ENCODE assay signal across 20 cellular contexts in the genomic region with DNA sequence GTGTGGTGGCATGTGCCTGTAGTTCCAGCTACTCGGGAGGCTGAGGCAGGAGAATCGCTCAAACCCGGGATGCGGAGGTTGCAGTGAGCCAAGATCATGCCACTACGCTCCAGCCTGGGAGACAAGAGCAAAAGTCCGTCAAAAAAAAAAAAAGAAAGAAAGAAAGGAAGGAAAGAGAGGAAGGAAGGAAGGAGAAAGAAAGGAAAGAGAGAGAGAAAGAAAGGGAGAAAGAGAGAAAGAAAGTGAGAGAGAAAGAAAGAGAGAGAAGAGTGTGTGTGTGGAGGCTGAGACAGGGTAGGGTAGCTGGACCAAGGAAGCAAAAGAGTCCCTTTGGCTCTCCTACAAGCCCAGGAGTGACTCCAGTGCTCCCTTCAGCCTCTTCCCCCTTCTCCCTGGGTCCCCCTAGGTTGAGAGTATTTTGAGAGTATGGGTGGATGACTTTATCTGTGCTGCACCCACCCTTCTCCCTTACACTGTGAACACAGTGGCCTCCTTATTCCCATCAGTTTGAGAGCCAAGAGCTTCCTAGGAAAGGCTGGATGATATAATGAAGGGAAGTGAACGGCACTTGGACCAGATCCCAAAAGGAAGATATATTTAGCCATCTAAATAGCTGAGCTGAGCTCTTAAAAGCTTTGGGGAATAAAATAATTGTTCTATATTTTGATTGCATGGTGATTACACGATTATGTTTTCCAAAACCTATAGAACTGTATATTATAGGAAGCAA. TPM values are rescaled to one million over a fixed set of nuclear protein-coding genes. Genes with fewer than 3 reads are reported as not detected.
DNase-seq lines count a peak whose midpoint lies in the region; ATAC-seq, FAIRE-seq and TF ChIP-seq lines count a peak whose summit lies in the region.
"Had no signal": no experiment of that assay in that cellular context is flagged by ENCODE, and none has a peak within 500 bp of the region (broad histone marks: within the 10 kb centered on the region; RNA-seq: fewer than 3 reads in every experiment).

No MANE protein-coding gene starts in this region.

- H3K4me3 ChIP-seq in GM23248 (no peak overlapping the region), endothelial cell of umbilical vein (replicated peaks in 1 of 3; ENCODE audit: insufficient read depth in 1 of 3, low read depth in 1 of 3, low read length in 3 of 3) (no peak overlapping the region), mesenchymal stem cell (ENCODE audit: insufficient read depth in 1 of 2, low read depth in 1 of 2, low read length in 2 of 2) (no peak overlapping the region), Karpas-422 (ENCODE audit: low read length) (no peak overlapping the region)
- H3K4me3 ChIP-seq: uterus had no signal

- no peaks in the 10 kb centered on the region for H3K9me3 ChIP-seq in GM23248 (ENCODE audit: low read depth)
- H3K9me3 ChIP-seq in endothelial cell of umbilical vein (replicated peaks; ENCODE audit: control insufficient read depth, insufficient read depth, low read length) = no peaks in the 10 kb centered on the region
- H3K9me3 ChIP-seq in mesenchymal stem cell (ENCODE audit: control insufficient read depth, low read length) = no peaks in the 10 kb centered on the region
- no peaks in the 10 kb centered on the region for H3K9me3 ChIP-seq in Karpas-422 (ENCODE audit: low read length)
- H3K9me3 ChIP-seq: uterus had no signal

- CTCF ChIA-PET in endothelial cell of umbilical vein (lab: Charles Lee) = interaction anchor here (0.6 to 1.6 kb wide), 6 partner anchors 8 to 232 kb away, joined by 3 to 4 read pairs (median 3); a partner anchor contains a TSS

- peak overlapping the region in 1 of 2 experiments; percentile 60 for H2BK12ac ChIP-seq in mesenchymal stem cell (ENCODE audit: low read length in 2 of 2)

- H3K27me3 Mint-ChIP-seq in activated CD4-positive, alpha-beta T cell treated with anti-CD3 and anti-CD28 coated beads, Interleukin-2, amount 10 ng/mL, durations not matched to agents 24 days and 14 days = peaks cover 14% of the 10 kb centered on the region
- H3K27me3 Mint-ChIP-seq in naive thymus-derived CD8-positive, alpha-beta T cell = no peaks in the 10 kb centered on the region
- H3K27me3 Mint-ChIP-seq: natural killer cell treated with Interleukin-12 subunit alpha and Interleukin-12 subunit beta and Interleukin-15 and Interleukin-18, amount 100 ng/mL, for 72 hours had no signal

- H2BK120ac ChIP-seq in mesenchymal stem cell (ENCODE audit: low read depth, low read length) = no peak overlapping the region

- intact Hi-C loops in endothelial cell of umbilical vein (cut with micrococcal nuclease) = no loop called here
- intact Hi-C loops in activated CD4-positive, alpha-beta T cell treated with anti-CD3 and anti-CD28 coated beads, Interleukin-2, amount 10 ng/mL, durations not matched to agents 24 days and 14 days (cut with micrococcal nuclease) = no loop called here

- TF ChIP-seq POLR2A in endothelial cell of umbilical vein (IDR thresholded peaks at IDR 0.05; ENCODE audit: low read depth, low read length) = no peak

- no peak overlapping the region for H4K8ac ChIP-seq in mesenchymal stem cell (ENCODE audit: low read length)

- H3K9me3 Mint-ChIP-seq in activated CD4-positive, alpha-beta T cell treated with anti-CD3 and anti-CD28 coated beads, Interleukin-2, amount 10 ng/mL, durations not matched to agents 24 days and 14 days = no peaks in the 10 kb centered on the region
- H3K9me3 Mint-ChIP-seq in naive thymus-derived CD8-positive, alpha-beta T cell = no peaks in the 10 kb centered on the region
- H3K9me3 Mint-ChIP-seq: activated naive CD4-positive, alpha-beta T cell treated with anti-CD3 and anti-CD28 coated beads for 36 hours; HFFc6; natural killer cell treated with Interleukin-12 subunit alpha and Interleukin-12 subunit beta and Interleukin-15 and Interleukin-18, amount 100 ng/mL, for 72 hours had no signal

- H3K4me3 Mint-ChIP-seq in activated CD4-positive, alpha-beta T cell treated with anti-CD3 and anti-CD28 coated beads, Interleukin-2, amount 10 ng/mL, durations not matched to agents 24 days and 14 days = no peak overlapping the region
- no peak overlapping the region for H3K4me3 Mint-ChIP-seq in naive thymus-derived CD8-positive, alpha-beta T cell
- H3K4me3 Mint-ChIP-seq: activated naive CD4-positive, alpha-beta T cell treated with anti-CD3 and anti-CD28 coated beads for 36 hours; HFFc6 had no signal

- peak overlapping the region; percentile 4 to 30 for H3K18ac ChIP-seq in mesenchymal stem cell (ENCODE audit: low read depth in 1 of 2, low read length in 2 of 2)

- BruUV-seq in endothelial cell of umbilical vein (replicated peaks; lab: Mats Ljungman, UMichigan) = no TSS peak

- H3K79me1 ChIP-seq in mesenchymal stem cell (replicated peaks; ENCODE audit: low read length, poor library complexity, severe bottlenecking) = peaks cover 1% of the 10 kb centered on the region

- 0 out of 2 replicates have a peak overlapping the region, but pooled peaks have one; percentile 12 for H3K27ac ChIP-seq in 22Rv1
- H3K27ac ChIP-seq in GM23248 = no peak overlapping the region
- no peak overlapping the region for H3K27ac ChIP-seq in endothelial cell of umbilical vein (ENCODE audit: insufficient read depth, low read depth, low read length)
- H3K27ac ChIP-seq in mesenchymal stem cell (ENCODE audit: low read length, poor library complexity, severe bottlenecking) = no peak overlapping the region
- H3K27ac ChIP-seq in Karpas-422 (ENCODE audit: low read length) = no peak overlapping the region
- H3K27ac ChIP-seq: uterus had no signal

- H3K36me3 ChIP-seq in GM23248 (ENCODE audit: low read depth) = no peaks in the 10 kb centered on the region
- no peaks in the 10 kb centered on the region for H3K36me3 ChIP-seq in endothelial cell of umbilical vein (ENCODE audit: control insufficient read depth in 2 of 2, extremely low read depth in 1 of 2, insufficient read depth in 2 of 2, low read length in 2 of 2)
- peaks cover 5 to 9% of the 10 kb centered on the region in 2 experiments for H3K36me3 ChIP-seq in mesenchymal stem cell (ENCODE audit: control insufficient read depth in 1 of 2, insufficient read depth in 2 of 2, low read depth in 1 of 2, low read length in 2 of 2)
- H3K36me3 ChIP-seq in Karpas-422 (ENCODE audit: insufficient read depth, low read length) = no peaks in the 10 kb centered on the region
- H3K36me3 ChIP-seq: uterus had no signal

- H3K27me3 ChIP-seq in GM23248 (replicated peaks; ENCODE audit: insufficient read depth) = no peaks in the 10 kb centered on the region
- H3K27me3 ChIP-seq in endothelial cell of umbilical vein (ENCODE audit: control insufficient read depth in 2 of 2, insufficient read depth in 2 of 2, low read length in 2 of 2) = no peaks in the 10 kb centered on the region
- no peaks in the 10 kb centered on the region for H3K27me3 ChIP-seq in mesenchymal stem cell (ENCODE audit: control insufficient read depth in 1 of 2, insufficient read depth in 1 of 2, low read length in 2 of 2)
- H3K27me3 ChIP-seq in Karpas-422 (ENCODE audit: low read length) = no peaks in the 10 kb centered on the region
- H3K27me3 ChIP-seq: uterus had no signal

- H3K9me2 ChIP-seq in GM23248 (ENCODE audit: insufficient read depth) = no peaks in the 10 kb centered on the region
- H3K9me2 ChIP-seq in Karpas-422 (replicated peaks; ENCODE audit: insufficient read depth, low read length) = no peaks in the 10 kb centered on the region

- H3K27ac Mint-ChIP-seq in activated CD4-positive, alpha-beta T cell treated with anti-CD3 and anti-CD28 coated beads, Interleukin-2, amount 10 ng/mL, durations not matched to agents 24 days and 14 days = no peak overlapping the region
- peak overlapping the region in 3 of 10 donors; percentile 31 to 63 (median 46) for H3K27ac Mint-ChIP-seq in naive thymus-derived CD8-positive, alpha-beta T cell
- H3K27ac Mint-ChIP-seq: HFFc6 had no signal

- H2BK5ac ChIP-seq in mesenchymal stem cell (ENCODE audit: low read depth, low read length, poor library complexity, severe bottlenecking) = no peak overlapping the region

- no peak overlapping the region for H3K23ac ChIP-seq in mesenchymal stem cell (ENCODE audit: low read length in 2 of 2)

- peaks cover 8% of the 10 kb centered on the region for H3K4me1 Mint-ChIP-seq in activated CD4-positive, alpha-beta T cell treated with anti-CD3 and anti-CD28 coated beads, Interleukin-2, amount 10 ng/mL, durations not matched to agents 24 days and 14 days
- peaks cover 8 to 12% (median 8%) of the 10 kb centered on the region in 4 donors for H3K4me1 Mint-ChIP-seq in naive thymus-derived CD8-positive, alpha-beta T cell

- H3K4ac ChIP-seq in mesenchymal stem cell (ENCODE audit: low read depth in 1 of 2, low read length in 2 of 2) = peak overlapping the region in 1 of 2 experiments; percentile 67

- ATAC-seq in GM19351 (IDR thresholded peaks at IDR 0.05; ENCODE audit: unreplicated experiment) = no peak
- ATAC-seq in naive thymus-derived CD8-positive, alpha-beta T cell = no peak

- H3K14ac ChIP-seq in mesenchymal stem cell (ENCODE audit: low read length in 2 of 2) = no peak overlapping the region

- in situ Hi-C loops in GM23248 (cut with MboI) = no loop called here

- no peak overlapping the region for H2AFZ ChIP-seq in GM23248
- no peak overlapping the region for H2AFZ ChIP-seq in endothelial cell of umbilical vein (ENCODE audit: low read depth, low read length)
- H2AFZ ChIP-seq in mesenchymal stem cell (ENCODE audit: low read depth, low read length) = no peak overlapping the region
- no peak overlapping the region for H2AFZ ChIP-seq in Karpas-422 (ENCODE audit: low read length)

- peak; percentile 35 for FAIRE-seq in endothelial cell of umbilical vein (lab: Jason Lieb, UNC)
- FAIRE-seq: kidney had no signal

- H3K9me1 ChIP-seq in endothelial cell of umbilical vein (replicated peaks; ENCODE audit: control insufficient read depth, extremely low read depth, insufficient read depth, low read length) = no peaks in the 10 kb centered on the region

- H3F3A ChIP-seq in GM23248 (ENCODE audit: insufficient read depth) = peaks cover 16% of the 10 kb centered on the region; the same call in 1 of the 2 replicates

- H3K79me2 ChIP-seq in GM23248 (ENCODE audit: insufficient read depth) = no peaks in the 10 kb centered on the region
- no peaks in the 10 kb centered on the region for H3K79me2 ChIP-seq in endothelial cell of umbilical vein (ENCODE audit: control insufficient read depth, insufficient read depth, low read length)
- H3K79me2 ChIP-seq in Karpas-422 (ENCODE audit: low read length) = no peaks in the 10 kb centered on the region

- no peak overlapping the region for H2AK5ac ChIP-seq in mesenchymal stem cell (ENCODE audit: low read length, severe bottlenecking)

- H4K20me1 ChIP-seq in GM23248 (ENCODE audit: insufficient read depth) (no peaks in the 10 kb centered on the region), endothelial cell of umbilical vein (replicated peaks; ENCODE audit: control insufficient read depth, extremely low read depth, insufficient read depth, low read length) (no peaks in the 10 kb centered on the region), Karpas-422 (ENCODE audit: insufficient read depth, low read depth, low read length) (no peaks in the 10 kb centered on the region)

- H3K4me1 ChIP-seq in GM23248 (ENCODE audit: insufficient read depth) (peaks cover 3% of the 10 kb centered on the region; the same call in 1 of the 2 replicates), endothelial cell of umbilical vein (ENCODE audit: control insufficient read depth, extremely low read depth, insufficient read depth, low read length) (peaks cover 5% of the 10 kb centered on the region), mesenchymal stem cell (ENCODE audit: control insufficient read depth, insufficient read depth, low read depth, low read length) (peaks cover 3% of the 10 kb centered on the region), Karpas-422 (ENCODE audit: low read length) (no peaks in the 10 kb centered on the region)
- H3K4me1 ChIP-seq: uterus had no signal

- dilution Hi-C loops in endothelial cell of umbilical vein (cut with MboI; ENCODE audit: extremely low pct_ligation_motif_present, low sequenced_read_pairs) = no loop called here

- H3K9ac ChIP-seq in GM23248 (no peak overlapping the region), endothelial cell of umbilical vein (replicated peaks; ENCODE audit: extremely low read depth, insufficient read depth, low read length) (no peak overlapping the region), mesenchymal stem cell (ENCODE audit: low read length) (no peak overlapping the region), Karpas-422 (ENCODE audit: low read length) (no peak overlapping the region)

- DNase-seq in GM23248 = peak; percentile 22
- peak; percentile 68 for DNase-seq in endothelial cell of umbilical vein (ENCODE audit: low read depth, low spot score)
- no peak for DNase-seq in mesenchymal stem cell
- no peak for DNase-seq in Karpas-422
- no peak for DNase-seq in activated CD4-positive, alpha-beta T cell treated with anti-CD3 and anti-CD28 coated beads, Interleukin-2, amount 10 ng/mL, durations not matched to agents 24 days and 14 days
- DNase-seq in naive thymus-derived CD8-positive, alpha-beta T cell = no peak
- DNase-seq: activated CD4-positive, alpha-beta T cell treated with anti-CD3 and anti-CD28 coated beads, Interleukin-2, amount 50 U/mL, for 4 hours; activated naive CD4-positive, alpha-beta T cell treated with anti-CD3 and anti-CD28 coated beads for 36 hours; activated T-cell treated with anti-CD3 and anti-CD28 coated beads for 4 hours; foreskin melanocyte; HFFc6; kidney; mesendoderm; NCI-H1092; NCI-H524 treated with DMSO at 0.1 percent for 48 hours; SHP77 treated with DMSO at 0.1 percent for 48 hours; uterus had no signal

- 63 to 70% methylated on average over 8 of the region's 8 CpGs for WGBS in GM23248 (ENCODE audit: low coverage in 1 of 2, low lambda C conversion rate in 2 of 2, missing lambda C conversion rate in 2 of 2), 2 experiments
- 95% methylated on average over 8 of the region's 8 CpGs for WGBS in mesenchymal stem cell

- no peak overlapping the region for H2BK15ac ChIP-seq in mesenchymal stem cell (ENCODE audit: low read depth, poor library complexity, severe bottlenecking)

- H3K4me2 ChIP-seq in GM23248 (ENCODE audit: unreplicated experiment) (no peak overlapping the region), endothelial cell of umbilical vein (ENCODE audit: insufficient read depth, low read length) (no peak overlapping the region), mesenchymal stem cell (ENCODE audit: low read length, poor library complexity, severe bottlenecking) (no peak overlapping the region), Karpas-422 (ENCODE audit: low read depth, low read length, poor library complexity, severe bottlenecking) (no peak overlapping the region)

- no peak overlapping the region for H4K91ac ChIP-seq in mesenchymal stem cell (ENCODE audit: low read length)

- POLR2A ChIA-PET in endothelial cell of umbilical vein (lab: Charles Lee) = interaction anchor here (0.6 kb wide), 1 partner anchor 45 kb away, joined by 6 read pairs; no protein-coding TSS in a partner anchor
- POLR2A ChIA-PET in naive thymus-derived CD8-positive, alpha-beta T cell (lab: Charles Lee) = interaction anchor here (5.1 kb wide), 1 partner anchor 9 kb away, joined by 22 read pairs; a partner anchor contains a TSS

- TF ChIP-seq CTCF in 22Rv1 (IDR thresholded peaks at IDR 0.05) (no peak), endothelial cell of umbilical vein (IDR thresholded peaks at IDR 0.05; ENCODE audit: extremely low read depth in 1 of 2, insufficient read depth in 1 of 2, low read depth in 1 of 2, low read length in 2 of 2) (no peak)

- H3K36me3 Mint-ChIP-seq in activated CD4-positive, alpha-beta T cell treated with anti-CD3 and anti-CD28 coated beads, Interleukin-2, amount 10 ng/mL, durations not matched to agents 24 days and 14 days (ENCODE audit: low read depth) = no peaks in the 10 kb centered on the region
- peaks cover 0 to 3% (median 0%) of the 10 kb centered on the region in 3 donors for H3K36me3 Mint-ChIP-seq in naive thymus-derived CD8-positive, alpha-beta T cell
- H3K36me3 Mint-ChIP-seq: natural killer cell treated with Interleukin-12 subunit alpha and Interleukin-12 subunit beta and Interleukin-15 and Interleukin-18, amount 100 ng/mL, for 72 hours had no signal

RNA-seq across cellular contexts. Expression of a gene that starts 9.5 kb away (rescaled TPM):
- 113 and 127 TPM in 2 replicates for total RNA-seq in GM23248 (2014; rRNA removed; shearing (Covaris generic))
- polyA plus RNA-seq in GM23248 (2016; fragmentation: Nextera tagmentation; extraction: Ambion mirVana) (24.9 and 28.4 TPM in 2 replicates), endothelial cell of umbilical vein (220 and 237 TPM in 2 replicates)
- total RNA-seq in endothelial cell of umbilical vein = 116 and 117 TPM in 2 replicates
- polyA plus RNA-seq in endothelial cell of umbilical vein (2011; cell fraction: cytosol; rRNA removed) = 160 and 189 TPM in 2 replicates
- polyA plus RNA-seq in endothelial cell of umbilical vein (2011; cell fraction: nucleus; rRNA removed) = 313 and 349 TPM in 2 replicates
- polyA plus RNA-seq in endothelial cell of umbilical vein (2012) = 86.2 and 99.2 TPM in 2 replicates
- polyA minus RNA-seq in endothelial cell of umbilical vein = 501 and 575 TPM in 2 replicates
- polyA minus RNA-seq in endothelial cell of umbilical vein (2011; cell fraction: cytosol; rRNA and poly(A)+ RNA removed) = 70.1 TPM
- 253 and 436 TPM in 2 replicates for polyA minus RNA-seq in endothelial cell of umbilical vein (2011; cell fraction: nucleus; rRNA and poly(A)+ RNA removed)
- polyA plus RNA-seq in mesenchymal stem cell (2013, experiment 1 of 2) = 55.3 TPM
- 56.6 TPM for polyA plus RNA-seq in mesenchymal stem cell (2013, experiment 2 of 2)
- total RNA-seq in Karpas-422 (2014; rRNA removed; shearing (Covaris generic); ENCODE audit: low replicate concordance) = 48.1 and 57.3 TPM in 2 replicates
- 59.9 and 60.7 TPM in 2 replicates for total RNA-seq in activated CD4-positive, alpha-beta T cell treated with anti-CD3 and anti-CD28 coated beads, Interleukin-2, amount 10 ng/mL, durations not matched to agents 24 days and 14 days
- 100 to 1,000 TPM; 119 to 122 TPM for total RNA-seq in naive thymus-derived CD8-positive, alpha-beta T cell
- 10 to 100 TPM; 26.4 to 65.3 (median 33.5) TPM for polyA plus RNA-seq in naive thymus-derived CD8-positive, alpha-beta T cell

RNA-seq across cellular contexts. Expression of a gene that starts 39.7 kb away (rescaled TPM):
- 47.7 and 50.5 TPM in 2 replicates for total RNA-seq in GM23248 (2014; rRNA removed; shearing (Covaris generic))
- polyA plus RNA-seq in GM23248 (2016; fragmentation: Nextera tagmentation; extraction: Ambion mirVana) (35.3 and 36.6 TPM in 2 replicates), endothelial cell of umbilical vein (15.2 and 16.6 TPM in 2 replicates)
- total RNA-seq in endothelial cell of umbilical vein = 38.6 and 39.0 TPM in 2 replicates
- 10.0 and 11.6 TPM in 2 replicates for polyA plus RNA-seq in endothelial cell of umbilical vein (2011; cell fraction: cytosol; rRNA removed)
- polyA plus RNA-seq in endothelial cell of umbilical vein (2011; cell fraction: nucleus; rRNA removed) = 40.4 and 50.8 TPM in 2 replicates
- 13.6 and 20.5 TPM in 2 replicates for polyA plus RNA-seq in endothelial cell of umbilical vein (2012)
- polyA minus RNA-seq in endothelial cell of umbilical vein = 18.6 and 20.5 TPM in 2 replicates
- 22.9 TPM for polyA minus RNA-seq in endothelial cell of umbilical vein (2011; cell fraction: cytosol; rRNA and poly(A)+ RNA removed)
- 23.0 and 25.4 TPM in 2 replicates for polyA minus RNA-seq in endothelial cell of umbilical vein (2011; cell fraction: nucleus; rRNA and poly(A)+ RNA removed)
- polyA plus RNA-seq in mesenchymal stem cell (2013, experiment 1 of 2) = 40.9 TPM
- polyA plus RNA-seq in mesenchymal stem cell (2013, experiment 2 of 2) = 42.9 TPM
- 45.2 and 88.6 TPM in 2 replicates for total RNA-seq in Karpas-422 (2014; rRNA removed; shearing (Covaris generic); ENCODE audit: low replicate concordance)
- total RNA-seq in activated CD4-positive, alpha-beta T cell treated with anti-CD3 and anti-CD28 coated beads, Interleukin-2, amount 10 ng/mL, durations not matched to agents 24 days and 14 days = 26.5 and 30.5 TPM in 2 replicates
- total RNA-seq in naive thymus-derived CD8-positive, alpha-beta T cell = 10 to 100 TPM; 78.6 to 84.9 TPM
- 10 to 100 TPM in 1 of 3 donors, 1 to 10 TPM in 2; 7.4 to 16.3 (median 7.5) TPM for polyA plus RNA-seq in naive thymus-derived CD8-positive, alpha-beta T cell

Comparison
In these comparisons a context has a peak if more than half of its experiments do, and no peak if none do; other contexts are left out.
1. DNase-seq: peak in GM23248 (single experiment) and endothelial cell of umbilical vein (single experiment); none in mesenchymal stem cell (single experiment), Karpas-422 (single experiment), activated CD4-positive, alpha-beta T cell treated with anti-CD3 and anti-CD28 coated beads, Interleukin-2, amount 10 ng/mL, durations not matched to agents 24 days and 14 days (single experiment) and naive thymus-derived CD8-positive, alpha-beta T cell (0 of 10).